In genomic region chr2:196823750-196824149, GRCh38 we compare ENCODE assay signal across 11 cellular contexts. TPM values are rescaled to one million over a fixed set of nuclear protein-coding genes. Genes with fewer than 3 reads are reported as not detected.
DNase-seq lines count a peak whose midpoint lies in the region; ATAC-seq and TF ChIP-seq lines count a peak whose summit lies in the region.
"Had no signal": no experiment of that assay in that cellular context is flagged by ENCODE, and none has a peak within 500 bp of the region (broad histone marks: within the 10 kb centered on the region; RNA-seq: fewer than 3 reads in every experiment).

No MANE protein-coding gene starts in this region.

- BruUV-seq in IMR-90 (replicated peaks; lab: Mats Ljungman, UMichigan): no TSS peak

- DNase-seq in AG04450 (ENCODE audit: low read depth, low spot score) (peak; percentile 13), IMR-90 (peak; percentile 86), astrocyte of the spinal cord (ENCODE audit: low read depth, low spot score) (peak; percentile 80), hepatocyte (ENCODE audit: low spot score) (peak; percentile 13), MG63 (no peak), upper lobe of left lung (no peak)
- DNase-seq: activated CD4-positive, alpha-beta T cell treated with anti-CD3 and anti-CD28 coated beads, Interleukin-2, amount 10 ng/mL, durations not matched to agents 7 days and 5 days; NCI-H526 treated with DMSO at 0.1 percent for 48 hours had no signal

- POLR2A ChIA-PET in AG04450 (lab: Yijun Ruan, JAX): interaction anchor here (1.5 kb wide), 1 partner anchor 24 kb away, joined by 4 read pairs; the partner anchor contains the start of gene GTF3C3
- POLR2A ChIA-PET in IMR-90 (lab: Charles Lee; ENCODE audit: unreplicated experiment): interaction anchor here (0.5 kb wide), 1 partner anchor 636 kb away, joined by 6 read pairs; no protein-coding TSS in a partner anchor

- H2BK20ac ChIP-seq in IMR-90 (ENCODE audit: low read depth, low read length): no peak overlapping the region

- H3K4me3 ChIP-seq in AG04450 (ENCODE audit: low read depth, low read length): no peak overlapping the region
- H3K4me3 ChIP-seq in IMR-90 (ENCODE audit: insufficient read depth, low read depth, low read length): no peak overlapping the region
- no peak overlapping the region for H3K4me3 ChIP-seq in astrocyte of the spinal cord (ENCODE audit: low read depth, low read length)
- H3K4me3 ChIP-seq in hepatocyte: no peak overlapping the region
- no peak overlapping the region for H3K4me3 ChIP-seq in MG63
- no peak overlapping the region for H3K4me3 ChIP-seq in upper lobe of left lung
- H3K4me3 ChIP-seq: prostate gland had no signal

- dilution Hi-C loops in IMR-90 (cut with HindIII; ENCODE audit: low sequenced_read_pairs, unreplicated experiment): no loop called here

- H3K4ac ChIP-seq in IMR-90 (ENCODE audit: low read depth, low read length): peak overlapping the region; percentile 40; the same call in 1 of the 2 replicates

- H3K18ac ChIP-seq in IMR-90 (ENCODE audit: low read depth, low read length): no peak overlapping the region

- H3K9me3 ChIP-seq in AG04450 (ENCODE audit: control insufficient read depth, insufficient read depth, low read length): peaks cover 2% of the 10 kb centered on the region; the same call in 1 of the 2 replicates
- peaks cover 3% of the 10 kb centered on the region; the same call in 1 of the 2 replicates for H3K9me3 ChIP-seq in IMR-90 (ENCODE audit: control insufficient read depth, insufficient read depth, low read length)
- no peaks in the 10 kb centered on the region for H3K9me3 ChIP-seq in hepatocyte (ENCODE audit: low read depth)
- H3K9me3 ChIP-seq in MG63: no peaks in the 10 kb centered on the region
- H3K9me3 ChIP-seq in upper lobe of left lung: peaks cover 0 to 4% (median 2%) of the 10 kb centered on the region in 4 donors
- H3K9me3 ChIP-seq: prostate gland had no signal

- CTCF ChIA-PET in AG04450 (lab: Charles Lee) (interaction anchor here (1.2 kb wide), 1 partner anchor 345 kb away, joined by 3 read pairs; no protein-coding TSS in a partner anchor), IMR-90 (lab: Yijun Ruan, JAX) (interaction anchor here (0.5 kb wide), 1 partner anchor 44 kb away, joined by 3 read pairs; no protein-coding TSS in a partner anchor)

- no peak overlapping the region for H3K9ac ChIP-seq in IMR-90 (ENCODE audit: low read depth, low read length)

- H3K36me3 ChIP-seq in IMR-90 (ENCODE audit: control insufficient read depth, insufficient read depth, low read length) (no peaks in the 10 kb centered on the region), hepatocyte (replicated peaks; ENCODE audit: insufficient read depth, low read depth) (no peaks in the 10 kb centered on the region), MG63 (no peaks in the 10 kb centered on the region), upper lobe of left lung (no peaks in the 10 kb centered on the region)
- H3K36me3 ChIP-seq: prostate gland had no signal

- H3K4me1 ChIP-seq in IMR-90 (ENCODE audit: control insufficient read depth, insufficient read depth, low read length) (0 out of 2 replicates have a peak, but pooled peaks cover 3% of the 10 kb centered on the region), hepatocyte (ENCODE audit: insufficient read depth) (no peaks in the 10 kb centered on the region), upper lobe of left lung (no peaks in the 10 kb centered on the region)
- H3K4me1 ChIP-seq: prostate gland had no signal

- H4K20me1 ChIP-seq in IMR-90 (ENCODE audit: insufficient read depth, low read length) (no peaks in the 10 kb centered on the region), hepatocyte (ENCODE audit: insufficient read depth, poor library complexity, severe bottlenecking) (no peaks in the 10 kb centered on the region)

- no peaks in the 10 kb centered on the region for H3K9me2 ChIP-seq in hepatocyte (replicated peaks; ENCODE audit: insufficient read depth)

- H3K27ac ChIP-seq in AG04450 (ENCODE audit: low read depth, low read length) (no peak overlapping the region), IMR-90 (ENCODE audit: insufficient read depth, low read length) (no peak overlapping the region), hepatocyte (no peak overlapping the region), upper lobe of left lung (no peak overlapping the region)
- H3K27ac ChIP-seq: prostate gland had no signal

- H2AK5ac ChIP-seq in IMR-90 (ENCODE audit: low read depth, low read length): no peak overlapping the region

- no peak overlapping the region for H2AK9ac ChIP-seq in IMR-90 (replicated peaks; ENCODE audit: low read depth, low read length, poor library complexity)

- H3K23ac ChIP-seq in IMR-90 (ENCODE audit: low read depth, low read length): no peak overlapping the region

- in situ Hi-C loops in IMR-90 (cut with MboI; ENCODE audit: low sequenced_read_pairs) (no loop called here), astrocyte of the spinal cord (cut with HindIII; ENCODE audit: low sequenced_read_pairs) (no loop called here)

- no peak overlapping the region for H4K5ac ChIP-seq in IMR-90 (ENCODE audit: low read depth, low read length)

- H2BK5ac ChIP-seq in IMR-90 (ENCODE audit: low read depth, low read length, poor library complexity, severe bottlenecking): peak overlapping the region; percentile 71

- no peak overlapping the region for H2BK15ac ChIP-seq in IMR-90 (ENCODE audit: low read depth, low read length)

- intact Hi-C loops in IMR-90 (cut with micrococcal nuclease): no loop called here

- ATAC-seq in IMR-90 (ENCODE audit: low read depth) (peak; percentile 93), GM21619 (IDR thresholded peaks at IDR 0.05; ENCODE audit: unreplicated experiment) (no peak), upper lobe of left lung (ENCODE audit: low FRiP score in 2 of 2) (no peak), HG03025 (IDR thresholded peaks at IDR 0.05; ENCODE audit: low FRiP score, unreplicated experiment) (no peak)

- H3K79me1 ChIP-seq in IMR-90 (ENCODE audit: low read depth in 1 of 2, low read length in 2 of 2): no peaks in the 10 kb centered on the region

- H4K8ac ChIP-seq in IMR-90 (ENCODE audit: low read depth in 2 of 2, low read length in 2 of 2): no peak overlapping the region

- no peak overlapping the region for H3K4me2 ChIP-seq in IMR-90 (ENCODE audit: low read depth, low read length)
- no peak overlapping the region for H3K4me2 ChIP-seq in hepatocyte

- no peaks in the 10 kb centered on the region for H3K79me2 ChIP-seq in hepatocyte

- H3K27me3 ChIP-seq in AG04450 (ENCODE audit: control insufficient read depth, insufficient read depth, low read length) (no peaks in the 10 kb centered on the region), IMR-90 (ENCODE audit: control insufficient read depth, insufficient read depth, low read length) (no peaks in the 10 kb centered on the region), hepatocyte (no peaks in the 10 kb centered on the region), MG63 (no peaks in the 10 kb centered on the region), upper lobe of left lung (no peaks in the 10 kb centered on the region)

- TF ChIP-seq POLR2A in IMR-90 (IDR thresholded peaks at IDR 0.05; ENCODE audit: low read depth, low read length): no peak
- no peak for TF ChIP-seq POLR2A in upper lobe of left lung (IDR thresholded peaks at IDR 0.05)

- no peaks in the 10 kb centered on the region for H3K9me1 ChIP-seq in IMR-90 (ENCODE audit: insufficient read depth, low read length)

- H2BK120ac ChIP-seq in IMR-90 (ENCODE audit: low read depth, low read length): peak overlapping the region; percentile 45; the same call in 1 of the 2 replicates

- H2AFZ ChIP-seq in IMR-90 (replicated peaks; ENCODE audit: low read length, poor library complexity) (no peak overlapping the region), hepatocyte (no peak overlapping the region)

- TF ChIP-seq EP300 in upper lobe of left lung (IDR thresholded peaks at IDR 0.05): no peak

- no peak for TF ChIP-seq RAD21 in IMR-90 (IDR thresholded peaks at IDR 0.05; ENCODE audit: low read length)

- TF ChIP-seq CTCF in AG04450 (IDR thresholded peaks at IDR 0.05; ENCODE audit: low read depth, low read length) (no peak), IMR-90 (conservative IDR thresholded peaks at IDR 0.05; ENCODE audit: low read depth, low read length) (no peak), astrocyte of the spinal cord (IDR thresholded peaks at IDR 0.05; ENCODE audit: low read depth, low read length) (no peak), hepatocyte (IDR thresholded peaks at IDR 0.05; ENCODE audit: poor library complexity) (no peak), upper lobe of left lung (IDR thresholded peaks at IDR 0.05) (no peak)

- no peak overlapping the region for H3K56ac ChIP-seq in IMR-90 (ENCODE audit: extremely low read depth, insufficient read depth, low read length)

- no peak overlapping the region for H4K91ac ChIP-seq in IMR-90 (ENCODE audit: insufficient read depth, low read depth, low read length)

- no peak overlapping the region for H3K14ac ChIP-seq in IMR-90 (replicated peaks; ENCODE audit: low read depth, low read length)

TF ChIP-seq in IMR-90, 13 proteins besides CTCF, POLR2A, EP300 and RAD21:
- TF ChIP-seq CEBPB (IDR thresholded peaks at IDR 0.05; ENCODE audit: low read depth, low read length) (peak; percentile 40; the same call in 1 of the 2 replicates), MXI1 (IDR thresholded peaks at IDR 0.05; ENCODE audit: borderline replicate concordance, low read depth, low read length) (no peak), RFX5 (IDR thresholded peaks at IDR 0.05; ENCODE audit: low read depth, low read length) (no peak), FOS (IDR thresholded peaks at IDR 0.05; ENCODE audit: low read depth, low read length) (peak; percentile 75)

RNA-seq across cellular contexts. Expression of gene C2orf66, which starts 14.6 kb away (rescaled TPM):
- polyA plus RNA-seq in AG04450 (2011; rRNA removed): 0.05 TPM in 1 of 2 replicates, not detected in the other
- not detected in 2 replicates for polyA minus RNA-seq in AG04450 (2011; rRNA and poly(A)+ RNA removed)
- total RNA-seq in IMR-90 (2012; rRNA removed): not detected in 2 replicates
- polyA plus RNA-seq in IMR-90 (2012; rRNA removed): 0.16 and 0.27 TPM in 2 replicates
- polyA plus RNA-seq in IMR-90 (2012; cell fraction: cytosol; rRNA removed): not detected in 2 replicates
- polyA plus RNA-seq in IMR-90 (2012; cell fraction: nucleus; rRNA removed; ENCODE audit: low replicate concordance): 0.37 and 3.3 TPM in 2 replicates
- 0.07 TPM in 1 of 2 replicates, not detected in the other for total RNA-seq in hepatocyte
- 0.47 TPM in 1 of 2 replicates, not detected in the other for polyA plus RNA-seq in hepatocyte
- total RNA-seq in MG63 (2014; rRNA removed; shearing (Covaris generic); ENCODE audit: low replicate concordance): not detected in 2 replicates
- 1 to 10 TPM in 2 of 6 donors, under 1 TPM in 1, not detected in 3; 0.30 to 1.2 (median 1.0) TPM for total RNA-seq in upper lobe of left lung

RNA-seq across cellular contexts. Expression of gene GTF3C3, which starts 24.3 kb away (rescaled TPM):
- polyA plus RNA-seq in AG04450 (2011; rRNA removed): 31.4 and 31.6 TPM in 2 replicates
- polyA minus RNA-seq in AG04450 (2011; rRNA and poly(A)+ RNA removed): 17.5 and 31.4 TPM in 2 replicates
- total RNA-seq in IMR-90 (2012; rRNA removed): 32.8 and 39.4 TPM in 2 replicates
- 11.5 and 15.1 TPM in 2 replicates for polyA plus RNA-seq in IMR-90 (2012; rRNA removed)
- 2.4 and 3.3 TPM in 2 replicates for polyA plus RNA-seq in IMR-90 (2012; cell fraction: cytosol; rRNA removed)
- polyA plus RNA-seq in IMR-90 (2012; cell fraction: nucleus; rRNA removed; ENCODE audit: low replicate concordance): 5.0 and 33.7 TPM in 2 replicates
- 34.2 and 36.9 TPM in 2 replicates for total RNA-seq in hepatocyte
- 15.4 and 19.8 TPM in 2 replicates for polyA plus RNA-seq in hepatocyte
- total RNA-seq in MG63 (2014; rRNA removed; shearing (Covaris generic); ENCODE audit: low replicate concordance): 32.4 and 43.3 TPM in 2 replicates
- total RNA-seq in upper lobe of left lung: 10 to 100 TPM; 14.9 to 38.0 (median 25.1) TPM

Comparison
In these comparisons a context has a peak if more than half of its experiments do, and no peak if none do; other contexts are left out.
1. DNase-seq: peak in AG04450 (single experiment), IMR-90 (single experiment), astrocyte of the spinal cord (single experiment) and hepatocyte (single experiment); none in MG63 (single experiment) and upper lobe of left lung (0 of 2).